Comparison of ENCODE assay signal across 21 cellular contexts in the genomic region with DNA sequence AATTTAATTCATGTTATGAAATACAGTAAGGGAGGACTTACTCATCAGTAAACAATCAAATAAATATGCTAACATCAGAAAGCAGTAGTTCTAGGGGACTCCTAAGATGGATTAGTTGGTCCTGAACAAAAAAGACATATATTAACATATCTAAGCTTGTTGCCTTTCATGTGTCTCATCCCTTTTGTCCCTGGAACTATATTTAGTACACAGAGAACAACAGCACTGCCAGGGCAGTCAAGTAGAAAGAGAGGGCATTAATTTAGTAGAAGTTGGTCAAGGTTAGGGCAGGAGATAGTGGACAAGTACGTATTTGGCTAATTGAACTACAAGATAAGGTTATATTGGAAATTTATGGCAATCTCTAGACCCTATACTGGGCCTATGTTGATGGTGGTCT.
"Had no signal": no experiment of that assay in that cellular context is flagged by ENCODE, and none has a peak within 500 bp of the region (broad histone marks: within the 10 kb centered on the region; RNA-seq: fewer than 3 reads in every experiment).

No MANE protein-coding gene starts in this region.

- H3K9me3 ChIP-seq: esophagus squamous epithelium, left lung, lower lobe of right lung, neutrophil, pancreas, testis, tibial artery had no signal

- H3K4me3 ChIP-seq: esophagus squamous epithelium, hepatocyte, left lung, lower lobe of right lung, pancreas, testis, tibial artery had no signal

- H3K27ac ChIP-seq: esophagus squamous epithelium, hepatocyte, left lung, lower lobe of right lung, neutrophil, pancreas, testis, tibial artery had no signal

- H3K4me1 ChIP-seq: left lung, lower lobe of right lung, pancreas, testis had no signal

- H3K27me3 ChIP-seq: esophagus squamous epithelium, hepatocyte, left lung, neutrophil, pancreas, testis, tibial artery had no signal

- ATAC-seq: effector memory CD8-positive, alpha-beta T cell; left lung; lower lobe of right lung; natural killer cell treated with Interleukin-12 subunit alpha and Interleukin-12 subunit beta and Interleukin-15 and Interleukin-18, amount 100 ng/mL, for 72 hours; pancreas; sciatic nerve; stimulated activated memory B cell treated with anti-CD40 and anti-IgM and Interleukin-4, amounts not matched to agents 10 μg/mL and 1 μg/mL and 100 μg/mL, for 72 hours; stimulated activated naive CD8-positive, alpha-beta T cell treated with anti-CD3 and anti-CD28 coated beads, Interleukin-15, Interleukin-2, amounts not matched to agents 100 U/mL and 50 U/mL, for 24 hours had no signal

- DNase-seq: cortex of kidney; effector memory CD8-positive, alpha-beta T cell; erythroblast; esophagus squamous epithelium; kidney; left cardiac atrium; left lung; lower lobe of right lung; naive B cell; pancreas; retina; stimulated activated CD4-positive, alpha-beta T cell treated with anti-CD3 and anti-CD28 coated beads, Interleukin-4, amount 100 ng/mL, for 4 hours; stimulated activated naive CD8-positive, alpha-beta T cell treated with anti-CD3 and anti-CD28 coated beads, Interleukin-15, Interleukin-2, amounts not matched to agents 100 U/mL and 50 U/mL, for 24 hours; substantia nigra; testis; tibial artery had no signal

- H3K36me3 ChIP-seq: esophagus squamous epithelium, left lung, lower lobe of right lung, neutrophil, pancreas, tibial artery had no signal
